1 cellular context compared by ENCODE assay signal in genomic region chr11:98940913-98941312, GRCh38.
TF ChIP-seq lines count a peak whose summit lies in the region.

No MANE protein-coding gene starts in this region.

TF ChIP-seq in HCT116, 20 proteins besides CTCF, POLR2A, EP300 and RAD21 (continued from another document):
- peak; percentile 68 for TF ChIP-seq TCF7L2 (IDR thresholded peaks at IDR 0.05; ENCODE audit: borderline replicate concordance, extremely low read depth, insufficient read depth, insufficient read length)
